8 cellular contexts compared by ENCODE assay signal in the genomic region with DNA sequence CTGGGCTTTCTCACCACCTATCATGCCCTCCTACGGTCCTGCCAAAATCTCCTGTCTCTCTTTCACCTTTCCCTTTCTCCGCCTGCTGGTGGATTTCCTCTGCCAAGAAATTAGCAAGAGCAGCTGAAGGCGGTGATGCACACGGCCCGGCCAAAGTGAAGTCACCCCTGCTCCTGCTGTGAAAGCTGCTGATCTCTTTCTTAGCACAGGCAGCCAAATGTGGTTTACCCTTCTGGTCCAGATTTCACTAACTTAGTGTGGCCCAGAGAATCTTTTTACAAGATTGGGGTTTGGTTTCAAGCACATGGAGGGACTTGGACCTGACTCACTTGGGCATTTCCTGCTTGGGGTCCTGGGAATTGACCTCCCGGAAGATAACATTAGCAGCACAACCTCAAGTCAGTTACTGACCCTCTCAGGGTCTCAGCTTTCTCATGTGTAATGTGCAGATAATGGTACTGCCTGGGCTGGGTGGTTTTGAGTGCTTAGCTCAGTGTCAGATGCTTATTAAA.
DNase-seq lines count a peak whose midpoint lies in the region; ATAC-seq and TF ChIP-seq lines count a peak whose summit lies in the region.

No MANE protein-coding gene starts in this region.

- no peak overlapping the region for H3K4me2 ChIP-seq in trophoblast cell (ENCODE audit: low read length)

- peaks cover 7% of the 10 kb centered on the region for H3K79me1 ChIP-seq in trophoblast cell (ENCODE audit: low read length)

- H3K18ac ChIP-seq in trophoblast cell (ENCODE audit: low read length), result no peak overlapping the region

- peaks cover 0 to 2% of the 10 kb centered on the region in 2 experiments for H3K36me3 ChIP-seq in trophoblast cell (ENCODE audit: control insufficient read depth in 1 of 2, insufficient read depth in 2 of 2, low read length in 2 of 2)

- no peak overlapping the region for H3K4ac ChIP-seq in trophoblast cell (ENCODE audit: low read depth, low read length)

- no peak overlapping the region for H4K8ac ChIP-seq in trophoblast cell (ENCODE audit: low read depth, low read length)

- no peaks in the 10 kb centered on the region for H3K27me3 Mint-ChIP-seq in T-helper 2 cell treated with Interferon-gamma antibody and Interleukin-4, amounts not matched to agents 5 μg/mL and 100 μg/mL, for 36 hours (ENCODE audit: low read depth)

- H3K27ac ChIP-seq in trophoblast cell (ENCODE audit: low read depth, low read length), result peak overlapping the region; percentile 50

- TF ChIP-seq CTCF in HFF-Myc (IDR thresholded peaks at IDR 0.05; ENCODE audit: low read depth, low read length, missing control alignments) (peak; percentile 56), fibroblast of pulmonary artery (IDR thresholded peaks at IDR 0.05; ENCODE audit: low read length, missing control alignments) (peak; percentile 61)

- DNase-seq in ELF-1 (ENCODE audit: low read depth, low spot score) (peak; percentile 79), HFF-Myc (ENCODE audit: extremely low read depth, low read depth) (peak; percentile 96), fibroblast of pulmonary artery (ENCODE audit: low read depth) (peak; percentile 93), trophoblast cell (no peak), NCI-H128 (lab: John Stamatoyannopoulos, UW; ENCODE audit: unreplicated experiment) (no peak), NCI-H82 (lab: John Stamatoyannopoulos, UW) (no peak)
- DNase-seq in T-helper 2 cell treated with Interferon-gamma antibody and Interleukin-4, amounts not matched to agents 5 μg/mL and 100 μg/mL, for 36 hours (ENCODE audit: low spot score), result peak; percentile 88

- peaks cover 77% of the 10 kb centered on the region for H3K4me1 Mint-ChIP-seq in T-helper 2 cell treated with Interferon-gamma antibody and Interleukin-4, amounts not matched to agents 5 μg/mL and 100 μg/mL, for 36 hours (ENCODE audit: low read depth)

- H3K27me3 ChIP-seq in trophoblast cell (ENCODE audit: insufficient read depth, low read length), result no peaks in the 10 kb centered on the region

- no CpG with 5 or more reads among the region's 6 CpGs for WGBS in trophoblast cell (ENCODE audit: extremely low coverage, insufficient coverage, insufficient read length)

- H3K36me3 Mint-ChIP-seq in T-helper 2 cell treated with Interferon-gamma antibody and Interleukin-4, amounts not matched to agents 5 μg/mL and 100 μg/mL, for 36 hours (ENCODE audit: low read depth), result peaks cover 17% of the 10 kb centered on the region

- ATAC-seq in HG03439 (IDR thresholded peaks at IDR 0.05; ENCODE audit: unreplicated experiment), result no peak

- H3K9ac ChIP-seq in trophoblast cell (ENCODE audit: low read length), result no peak overlapping the region

- H3K23ac ChIP-seq in trophoblast cell (ENCODE audit: low read length), result no peak overlapping the region

- H3K9me3 ChIP-seq in trophoblast cell (ENCODE audit: insufficient read depth, low read depth, low read length), result no peaks in the 10 kb centered on the region

- no peak overlapping the region for H2AFZ ChIP-seq in trophoblast cell (ENCODE audit: insufficient read depth, low read length, poor library complexity)

- no peak overlapping the region for H2BK5ac ChIP-seq in trophoblast cell (ENCODE audit: low read depth, low read length, poor library complexity)

- H3K14ac ChIP-seq in trophoblast cell (ENCODE audit: low read length), result no peak overlapping the region

- no peak overlapping the region for H4K91ac ChIP-seq in trophoblast cell (ENCODE audit: low read depth, low read length)

- peak overlapping the region; percentile 29 for H2BK12ac ChIP-seq in trophoblast cell (ENCODE audit: low read length)

- H2AK5ac ChIP-seq in trophoblast cell (ENCODE audit: low read length), result no peak overlapping the region

- no peak overlapping the region for H4K12ac ChIP-seq in trophoblast cell (ENCODE audit: low read depth, low read length)

- H3K79me2 ChIP-seq in trophoblast cell (ENCODE audit: control insufficient read depth, insufficient read depth, low read length, poor library complexity), result no peaks in the 10 kb centered on the region

- H3K4me1 ChIP-seq in trophoblast cell (ENCODE audit: control insufficient read depth in 1 of 2, insufficient read depth in 2 of 2, low read length in 2 of 2), result peaks cover 16 to 19% of the 10 kb centered on the region in 2 experiments

- peak overlapping the region; percentile 95 for H3K27ac Mint-ChIP-seq in T-helper 2 cell treated with Interferon-gamma antibody and Interleukin-4, amounts not matched to agents 5 μg/mL and 100 μg/mL, for 36 hours

- no peaks in the 10 kb centered on the region for H3K9me3 Mint-ChIP-seq in T-helper 2 cell treated with Interferon-gamma antibody and Interleukin-4, amounts not matched to agents 5 μg/mL and 100 μg/mL, for 36 hours

- H2BK120ac ChIP-seq in trophoblast cell (ENCODE audit: insufficient read depth, low read length, poor library complexity), result no peak overlapping the region

- H3K4me3 ChIP-seq in HFF-Myc (replicated peaks; ENCODE audit: low read depth, low read length) (no peak overlapping the region), fibroblast of pulmonary artery (replicated peaks; ENCODE audit: low read depth, low read length) (no peak overlapping the region), trophoblast cell (ENCODE audit: low read depth, low read length) (no peak overlapping the region)

- H3K4me3 Mint-ChIP-seq in T-helper 2 cell treated with Interferon-gamma antibody and Interleukin-4, amounts not matched to agents 5 μg/mL and 100 μg/mL, for 36 hours, result peak overlapping the region; percentile 75

Comparison
In these comparisons a context has a peak if more than half of its experiments do, and no peak if none do; other contexts are left out.
1. DNase-seq: peak in ELF-1 (single experiment), HFF-Myc (single experiment), T-helper 2 cell treated with Interferon-gamma antibody and Interleukin-4, amounts not matched to agents 5 μg/mL and 100 μg/mL, for 36 hours (single experiment) and fibroblast of pulmonary artery (single experiment); none in trophoblast cell (0 of 2), NCI-H128 (single experiment) and NCI-H82 (single experiment).